8 cellular contexts compared by ENCODE assay signal in the genomic region with DNA sequence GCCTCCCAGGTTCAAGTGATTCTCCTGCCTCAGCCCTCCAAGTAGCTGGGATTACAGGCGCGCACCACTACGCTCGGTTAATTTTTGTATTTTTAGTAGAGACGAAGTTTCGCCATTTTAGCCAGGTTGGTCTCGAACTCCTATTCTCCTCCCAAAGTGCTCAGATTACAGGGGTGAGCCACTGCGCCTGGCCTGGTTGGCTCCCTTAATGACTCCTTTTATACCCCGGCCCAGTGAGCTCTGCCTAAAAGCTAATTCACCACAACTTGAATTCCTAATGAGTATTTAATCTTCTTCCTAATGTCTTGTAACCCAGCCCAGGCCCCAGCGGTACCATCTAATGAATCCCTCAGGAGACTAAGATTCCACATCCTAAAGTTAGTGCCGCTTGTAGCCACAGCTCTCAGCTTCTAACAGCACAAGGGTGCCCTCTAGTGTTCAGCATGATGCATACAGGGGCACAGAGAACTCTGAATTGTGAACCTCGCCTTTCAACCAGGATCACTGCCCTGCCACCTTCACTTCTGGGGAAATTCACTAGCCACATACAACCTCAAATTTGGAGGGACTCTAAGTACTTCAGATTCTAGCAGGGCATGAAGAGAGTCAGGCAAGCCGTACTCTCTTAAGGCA.
A peak's percentile ranks its signal among the peaks of the same experiment; 100 is the strongest.
DNase-seq lines count a peak whose midpoint lies in the region; ATAC-seq, FAIRE-seq and TF ChIP-seq lines count a peak whose summit lies in the region.

No MANE protein-coding gene starts in this region.

- H3K27me3 ChIP-seq in OCI-LY1 (ENCODE audit: insufficient read depth, low read length) = no peaks in the 10 kb centered on the region
- peaks cover 6% of the 10 kb centered on the region for H3K27me3 ChIP-seq in osteoblast (ENCODE audit: insufficient read depth, low read length)

- ATAC-seq in GM19328 (IDR thresholded peaks at IDR 0.05; ENCODE audit: unreplicated experiment) = peak; percentile 95
- ATAC-seq in HG03558 (IDR thresholded peaks at IDR 0.05; ENCODE audit: extremely low read depth, unreplicated experiment) = peak; percentile 70

- H2AFZ ChIP-seq in OCI-LY1 (ENCODE audit: low read length) (no peak overlapping the region), osteoblast (ENCODE audit: low read length) (no peak overlapping the region)

- no peak overlapping the region for H3K9ac ChIP-seq in OCI-LY1 (ENCODE audit: low read length)

- H3K4me3 ChIP-seq in OCI-LY1 (ENCODE audit: low read depth, low read length, poor library complexity, severe bottlenecking) = no peak overlapping the region
- no peak overlapping the region for H3K4me3 ChIP-seq in fibroblast of the aortic adventitia (ENCODE audit: low read depth, low read length)
- no peak overlapping the region for H3K4me3 ChIP-seq in osteoblast (ENCODE audit: insufficient read depth, low read length)

- H3K9me3 ChIP-seq in OCI-LY1 (ENCODE audit: low read length) (no peaks in the 10 kb centered on the region), osteoblast (ENCODE audit: low read depth, low read length) (no peaks in the 10 kb centered on the region)

- no peaks in the 10 kb centered on the region for H3F3A ChIP-seq in OCI-LY1 (ENCODE audit: insufficient read depth, low read length)

- H3K36me3 ChIP-seq in OCI-LY1 (ENCODE audit: insufficient read depth, low read length) (no peaks in the 10 kb centered on the region), osteoblast (ENCODE audit: insufficient read depth, low read length) (no peaks in the 10 kb centered on the region)

- H3K4me2 ChIP-seq in OCI-LY1 (ENCODE audit: low read length) (no peak overlapping the region), osteoblast (ENCODE audit: insufficient read depth, low read length) (no peak overlapping the region)

- H3K79me2 ChIP-seq in OCI-LY1 (ENCODE audit: insufficient read depth, low read length) (no peaks in the 10 kb centered on the region), osteoblast (ENCODE audit: insufficient read depth, low read length) (no peaks in the 10 kb centered on the region)

- FAIRE-seq in D721Med (lab: Jason Lieb, UNC) = peak; percentile 75

- no peak for DNase-seq in D721Med (ENCODE audit: insufficient read length, low spot score)
- peak; percentile 22 for DNase-seq in activated T-cell treated with anti-CD3 and anti-CD28 coated beads, Interleukin-2, amount 50 U/mL, for 1 hour
- DNase-seq in fibroblast of the aortic adventitia (ENCODE audit: low read depth) = peak; percentile 65
- peak; percentile 72 for DNase-seq in osteoblast (ENCODE audit: insufficient read length, low spot score, missing footprints)
- DNase-seq in NCI-H226 = no peak

- no peaks in the 10 kb centered on the region for H3K4me1 ChIP-seq in OCI-LY1 (ENCODE audit: insufficient read depth, low read length, severe bottlenecking)
- no peaks in the 10 kb centered on the region for H3K4me1 ChIP-seq in osteoblast (ENCODE audit: insufficient read depth, low read length)

- H4K20me1 ChIP-seq in OCI-LY1 (ENCODE audit: insufficient read depth, low read length) (no peaks in the 10 kb centered on the region), osteoblast (ENCODE audit: insufficient read depth, low read length) (no peaks in the 10 kb centered on the region)

- no peaks in the 10 kb centered on the region for H3K9me2 ChIP-seq in OCI-LY1 (ENCODE audit: low read depth, low read length)

- TF ChIP-seq CTCF in D721Med (IDR thresholded peaks at IDR 0.05; ENCODE audit: insufficient read depth, missing control alignments) (peak; percentile 70), OCI-LY1 (IDR thresholded peaks at IDR 0.05; ENCODE audit: low read length) (peak; percentile 65), fibroblast of the aortic adventitia (IDR thresholded peaks at IDR 0.05; ENCODE audit: insufficient read depth, low read length) (peak; percentile 91), osteoblast (IDR thresholded peaks at IDR 0.05; ENCODE audit: extremely low read depth, low read depth, low read length) (peak; percentile 85)

- H3K27ac ChIP-seq in OCI-LY1 (ENCODE audit: low read depth, low read length, poor library complexity, severe bottlenecking) = no peak overlapping the region
- H3K27ac ChIP-seq in osteoblast (ENCODE audit: low read depth, low read length) = no peak overlapping the region

Comparison
In these comparisons a context has a peak if more than half of its experiments do, and no peak if none do; other contexts are left out.
1. DNase-seq: peak in activated T-cell treated with anti-CD3 and anti-CD28 coated beads, Interleukin-2, amount 50 U/mL, for 1 hour (single experiment), fibroblast of the aortic adventitia (single experiment) and osteoblast (single experiment); none in D721Med (single experiment) and NCI-H226 (single experiment).
2. Peak in every context shown above with its lines, with median percentiles within 50 percentile points of each other: CTCF ChIP-seq.